Comparison of ENCODE assay signal across 8 cellular contexts in genomic region chr2:206556357-206556949, GRCh38.
DNase-seq lines count a peak whose midpoint lies in the region; ATAC-seq and TF ChIP-seq lines count a peak whose summit lies in the region.

No MANE protein-coding gene starts in this region.

- H3K27me3 ChIP-seq in cardiac muscle cell: no peaks in the 10 kb centered on the region

- CTCF ChIA-PET in RWPE1 (lab: Yijun Ruan, JAX): interaction anchor here (0.6 kb wide), 2 partner anchors 47 to 90 kb away, joined by 6 to 7 read pairs; no protein-coding TSS in a partner anchor

- H3K9me3 ChIP-seq in cardiac muscle cell (ENCODE audit: low read depth): no peaks in the 10 kb centered on the region

- ATAC-seq in Right ventricle myocardium inferior: no peak
- no peak for ATAC-seq in HG03039 (IDR thresholded peaks at IDR 0.05; ENCODE audit: unreplicated experiment)

- TF ChIP-seq CTCF in cardiac muscle cell (IDR thresholded peaks at IDR 0.05; ENCODE audit: low read depth, low read length) (peak; percentile 56), RWPE1 (conservative IDR thresholded peaks at IDR 0.05; ENCODE audit: low read depth) (peak; percentile 48)

- no peak overlapping the region for H3K4me3 ChIP-seq in cardiac muscle cell

- H3K27ac ChIP-seq in cardiac muscle cell (no peak overlapping the region), RWPE1 (no peak overlapping the region)

- no peaks in the 10 kb centered on the region for H3K36me3 ChIP-seq in cardiac muscle cell

- intact Hi-C loops in Right ventricle myocardium inferior (cut with DNase I): no loop called here

- POLR2A ChIA-PET in RWPE1 (lab: Yijun Ruan, JAX; ENCODE audit: low non-redundant PET): no interaction called here

- H3K4me1 ChIP-seq in cardiac muscle cell (ENCODE audit: low read depth): no peaks in the 10 kb centered on the region

- peak; percentile 54 to 63 for DNase-seq in cardiac muscle cell (ENCODE audit: low read depth in 1 of 2, low spot score in 1 of 2)
- DNase-seq in Right ventricle myocardium inferior (ENCODE audit: missing footprints): no peak
- DNase-seq in HuH-7 (ENCODE audit: low spot score): peak; percentile 20
- peak; percentile 16 for DNase-seq in RWPE1 (ENCODE audit: low spot score)
- peak; percentile 71 for DNase-seq in fibroblast of peridontal ligament (ENCODE audit: extremely low read depth)
- peak; percentile 81 for DNase-seq in superior temporal gyrus (ENCODE audit: extremely low spot score)
- DNase-seq in NCI-H187 treated with DMSO at 0.1 percent for 48 hours (lab: John Stamatoyannopoulos, UW): no peak

Comparison
In these comparisons a context has a peak if more than half of its experiments do, and no peak if none do; other contexts are left out.
1. DNase-seq: peak in cardiac muscle cell (2 of 2), HuH-7 (single experiment), RWPE1 (single experiment), fibroblast of peridontal ligament (single experiment) and superior temporal gyrus (single experiment); none in Right ventricle myocardium inferior (single experiment) and NCI-H187 treated with DMSO at 0.1 percent for 48 hours (single experiment).